ENCODE assay signal across 8 cellular contexts in genomic region chr4:107589269-107589668, GRCh38.
"Had no signal": no experiment of that assay in that cellular context is flagged by ENCODE, and none has a peak within 500 bp of the region (broad histone marks: within the 10 kb centered on the region; RNA-seq: fewer than 3 reads in every experiment).

No MANE protein-coding gene starts in this region.

- FAIRE-seq: G401.6, GM12878, GM12891, GM12892, GM18507, GM19239 had no signal

- ATAC-seq: GM12878 had no signal

- H3K4me3 ChIP-seq: GM12878 had no signal

- DNase-seq: GDM1, GF-D8 had no signal
